2 cellular contexts compared by ENCODE assay signal in genomic region chr7:39608278-39608677, GRCh38.
TF ChIP-seq lines count a peak whose summit lies in the region.

No MANE protein-coding gene starts in this region.

TF ChIP-seq in SK-N-SH, 30 proteins besides CTCF, POLR2A, EP300 and RAD21 (continued from another document and continues in another):
- peak; percentile 16; the same call in 1 of the 2 replicates for TF ChIP-seq NFIC (IDR thresholded peaks at IDR 0.05; ENCODE audit: borderline replicate concordance)
- TF ChIP-seq NRF1 (IDR thresholded peaks at IDR 0.05; ENCODE audit: low read depth, low read length) = no peak
- no peak for TF ChIP-seq FOSL2 (IDR thresholded peaks at IDR 0.05; ENCODE audit: borderline replicate concordance, low read depth)
- TF ChIP-seq, protein P1, sequence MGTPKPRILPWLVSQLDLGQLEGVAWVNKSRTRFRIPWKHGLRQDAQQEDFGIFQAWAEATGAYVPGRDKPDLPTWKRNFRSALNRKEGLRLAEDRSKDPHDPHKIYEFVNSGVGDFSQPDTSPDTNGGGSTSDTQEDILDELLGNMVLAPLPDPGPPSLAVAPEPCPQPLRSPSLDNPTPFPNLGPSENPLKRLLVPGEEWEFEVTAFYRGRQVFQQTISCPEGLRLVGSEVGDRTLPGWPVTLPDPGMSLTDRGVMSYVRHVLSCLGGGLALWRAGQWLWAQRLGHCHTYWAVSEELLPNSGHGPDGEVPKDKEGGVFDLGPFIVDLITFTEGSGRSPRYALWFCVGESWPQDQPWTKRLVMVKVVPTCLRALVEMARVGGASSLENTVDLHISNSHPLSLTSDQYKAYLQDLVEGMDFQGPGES (IDR thresholded peaks at IDR 0.05; ENCODE audit: low read depth, low read length) = no peak
- TF ChIP-seq ELF1 (IDR thresholded peaks at IDR 0.05) = no peak
- no peak for TF ChIP-seq FOXJ3 (CRISPR knock-in tag; IDR thresholded peaks at IDR 0.05)
- TF ChIP-seq, protein P2, sequence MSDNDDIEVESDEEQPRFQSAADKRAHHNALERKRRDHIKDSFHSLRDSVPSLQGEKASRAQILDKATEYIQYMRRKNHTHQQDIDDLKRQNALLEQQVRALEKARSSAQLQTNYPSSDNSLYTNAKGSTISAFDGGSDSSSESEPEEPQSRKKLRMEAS (IDR thresholded peaks at IDR 0.05; ENCODE audit: low read depth) = no peak
- TF ChIP-seq TAF1 (IDR thresholded peaks at IDR 0.05; ENCODE audit: borderline replicate concordance, low read depth, low read length) = no peak
- TF ChIP-seq PBX3 (IDR thresholded peaks at IDR 0.05) = no peak
- TF ChIP-seq JUND (IDR thresholded peaks at IDR 0.05) = 0 out of 2 replicates have a peak, but pooled peaks have one; percentile 17
- TF ChIP-seq POLR2AphosphoS5 (IDR thresholded peaks at IDR 0.05; ENCODE audit: low read depth, low read length) = no peak
- peak; percentile 15; the same call in 1 of the 2 replicates for TF ChIP-seq RXRA (IDR thresholded peaks at IDR 0.05; ENCODE audit: borderline replicate concordance, low read depth)
- TF ChIP-seq, protein P3, sequence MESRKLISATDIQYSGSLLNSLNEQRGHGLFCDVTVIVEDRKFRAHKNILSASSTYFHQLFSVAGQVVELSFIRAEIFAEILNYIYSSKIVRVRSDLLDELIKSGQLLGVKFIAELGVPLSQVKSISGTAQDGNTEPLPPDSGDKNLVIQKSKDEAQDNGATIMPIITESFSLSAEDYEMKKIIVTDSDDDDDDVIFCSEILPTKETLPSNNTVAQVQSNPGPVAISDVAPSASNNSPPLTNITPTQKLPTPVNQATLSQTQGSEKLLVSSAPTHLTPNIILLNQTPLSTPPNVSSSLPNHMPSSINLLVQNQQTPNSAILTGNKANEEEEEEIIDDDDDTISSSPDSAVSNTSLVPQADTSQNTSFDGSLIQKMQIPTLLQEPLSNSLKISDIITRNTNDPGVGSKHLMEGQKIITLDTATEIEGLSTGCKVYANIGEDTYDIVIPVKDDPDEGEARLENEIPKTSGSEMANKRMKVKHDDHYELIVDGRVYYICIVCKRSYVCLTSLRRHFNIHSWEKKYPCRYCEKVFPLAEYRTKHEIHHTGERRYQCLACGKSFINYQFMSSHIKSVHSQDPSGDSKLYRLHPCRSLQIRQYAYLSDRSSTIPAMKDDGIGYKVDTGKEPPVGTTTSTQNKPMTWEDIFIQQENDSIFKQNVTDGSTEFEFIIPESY (IDR thresholded peaks at IDR 0.05; ENCODE audit: borderline replicate concordance, low read depth) = no peak
- no peak for TF ChIP-seq MEF2A (IDR thresholded peaks at IDR 0.05; ENCODE audit: borderline replicate concordance, low read depth)
- no peak for TF ChIP-seq YY1 (IDR thresholded peaks at IDR 0.05; ENCODE audit: low read depth)
- TF ChIP-seq, protein P4, sequence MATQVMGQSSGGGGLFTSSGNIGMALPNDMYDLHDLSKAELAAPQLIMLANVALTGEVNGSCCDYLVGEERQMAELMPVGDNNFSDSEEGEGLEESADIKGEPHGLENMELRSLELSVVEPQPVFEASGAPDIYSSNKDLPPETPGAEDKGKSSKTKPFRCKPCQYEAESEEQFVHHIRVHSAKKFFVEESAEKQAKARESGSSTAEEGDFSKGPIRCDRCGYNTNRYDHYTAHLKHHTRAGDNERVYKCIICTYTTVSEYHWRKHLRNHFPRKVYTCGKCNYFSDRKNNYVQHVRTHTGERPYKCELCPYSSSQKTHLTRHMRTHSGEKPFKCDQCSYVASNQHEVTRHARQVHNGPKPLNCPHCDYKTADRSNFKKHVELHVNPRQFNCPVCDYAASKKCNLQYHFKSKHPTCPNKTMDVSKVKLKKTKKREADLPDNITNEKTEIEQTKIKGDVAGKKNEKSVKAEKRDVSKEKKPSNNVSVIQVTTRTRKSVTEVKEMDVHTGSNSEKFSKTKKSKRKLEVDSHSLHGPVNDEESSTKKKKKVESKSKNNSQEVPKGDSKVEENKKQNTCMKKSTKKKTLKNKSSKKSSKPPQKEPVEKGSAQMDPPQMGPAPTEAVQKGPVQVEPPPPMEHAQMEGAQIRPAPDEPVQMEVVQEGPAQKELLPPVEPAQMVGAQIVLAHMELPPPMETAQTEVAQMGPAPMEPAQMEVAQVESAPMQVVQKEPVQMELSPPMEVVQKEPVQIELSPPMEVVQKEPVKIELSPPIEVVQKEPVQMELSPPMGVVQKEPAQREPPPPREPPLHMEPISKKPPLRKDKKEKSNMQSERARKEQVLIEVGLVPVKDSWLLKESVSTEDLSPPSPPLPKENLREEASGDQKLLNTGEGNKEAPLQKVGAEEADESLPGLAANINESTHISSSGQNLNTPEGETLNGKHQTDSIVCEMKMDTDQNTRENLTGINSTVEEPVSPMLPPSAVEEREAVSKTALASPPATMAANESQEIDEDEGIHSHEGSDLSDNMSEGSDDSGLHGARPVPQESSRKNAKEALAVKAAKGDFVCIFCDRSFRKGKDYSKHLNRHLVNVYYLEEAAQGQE (IDR thresholded peaks at IDR 0.05; ENCODE audit: low read depth, low read length) = no peak
- TF ChIP-seq MXI1 (IDR thresholded peaks at IDR 0.05; ENCODE audit: low read depth, low read length) = no peak
- TF ChIP-seq GABPA (IDR thresholded peaks at IDR 0.05; ENCODE audit: low read depth) = no peak
- no peak for TF ChIP-seq RFX5 (IDR thresholded peaks at IDR 0.05; ENCODE audit: low read length)
- no peak for TF ChIP-seq FOXM1 (IDR thresholded peaks at IDR 0.05; ENCODE audit: low read depth)
- TF ChIP-seq TCF12 (IDR thresholded peaks at IDR 0.05) = peak; percentile 42; the same call in 1 of the 2 replicates
- no peak for TF ChIP-seq EZH2phosphoT487 (IDR thresholded peaks at IDR 0.05; ENCODE audit: borderline replicate concordance, low read depth)
- no peak for TF ChIP-seq SMC3 (IDR thresholded peaks at IDR 0.05; ENCODE audit: low read depth, low read length)
- no peak for TF ChIP-seq USF2 (IDR thresholded peaks at IDR 0.05; ENCODE audit: borderline replicate concordance, low read depth, low read length)

TF ChIP-seq in SK-N-SH treated with all-trans-retinoic acid at 6 μM for 48 hours, 23 proteins besides CTCF, POLR2A, EP300 and RAD21:
- TF ChIP-seq POU6F1 (CRISPR knock-in tag; IDR thresholded peaks at IDR 0.05; ENCODE audit: borderline replicate concordance, low read depth) (no peak), ZNF70 (CRISPR knock-in tag; IDR thresholded peaks at IDR 0.05) (no peak), TOX (CRISPR knock-in tag; IDR thresholded peaks at IDR 0.05; ENCODE audit: borderline replicate concordance) (no peak), CSRNP3 (CRISPR knock-in tag; IDR thresholded peaks at IDR 0.05) (no peak), ZFP3 (CRISPR knock-in tag; IDR thresholded peaks at IDR 0.05) (no peak), SNAI2 (CRISPR knock-in tag; IDR thresholded peaks at IDR 0.05) (no peak), GLIS3 (CRISPR knock-in tag; IDR thresholded peaks at IDR 0.05) (no peak), ZC3H10 (CRISPR knock-in tag; IDR thresholded peaks at IDR 0.05) (no peak), OSR1 (CRISPR knock-in tag; IDR thresholded peaks at IDR 0.05) (no peak), ZFP30 (CRISPR knock-in tag; IDR thresholded peaks at IDR 0.05) (no peak), CREB5 (CRISPR knock-in tag; IDR thresholded peaks at IDR 0.05; ENCODE audit: low read depth) (no peak), RARB (CRISPR knock-in tag; IDR thresholded peaks at IDR 0.05) (no peak)
